8 cellular contexts compared by ENCODE assay signal in genomic region chr14:72894623-72895378, GRCh38. TPM values are rescaled to one million over a fixed set of nuclear protein-coding genes. Genes with fewer than 3 reads are reported as not detected.
DNase-seq lines count a peak whose midpoint lies in the region; ATAC-seq lines count a peak whose summit lies in the region.

No MANE protein-coding gene starts in this region.

- ATAC-seq in right cardiac atrium (peak; percentile 53 to 66), sciatic nerve (peak; percentile 36), GM21528 (IDR thresholded peaks at IDR 0.05; ENCODE audit: low FRiP score, unreplicated experiment) (no peak)

- H3K36me3 ChIP-seq in HUES48 (ENCODE audit: control insufficient read depth, insufficient read depth, low read length): no peaks in the 10 kb centered on the region

- DNase-seq in Ammon's horn (ENCODE audit: low spot score) (peak; percentile 38), right cardiac atrium (peak in 1 of 3 donors; percentile 26), sciatic nerve (ENCODE audit: low spot score) (no peak), NK-92 (lab: John Stamatoyannopoulos, UW; ENCODE audit: unreplicated experiment) (no peak), amniotic stem cell (lab: John Stamatoyannopoulos, UW) (no peak)
- no peak for DNase-seq in activated T-helper 1 cell treated with anti-CD3 and anti-CD28 coated beads, Interleukin-12 subunit alpha, Interleukin-12 subunit beta, Interleukin-2, Interleukin-4 antibody, amounts not matched to agents 30 ng/mL and 10 ng/mL and 1 ng/mL, durations not matched to agents 14 hours and 24 hours and 36 hours (ENCODE audit: low spot score)

- peak overlapping the region; percentile 45 for H3K27ac Mint-ChIP-seq in activated T-helper 1 cell treated with anti-CD3 and anti-CD28 coated beads, Interleukin-12 subunit alpha, Interleukin-12 subunit beta, Interleukin-2, Interleukin-4 antibody, amounts not matched to agents 30 ng/mL and 10 ng/mL and 1 ng/mL, durations not matched to agents 14 hours and 24 hours and 36 hours

- H3K4me1 Mint-ChIP-seq in activated T-helper 1 cell treated with anti-CD3 and anti-CD28 coated beads, Interleukin-12 subunit alpha, Interleukin-12 subunit beta, Interleukin-2, Interleukin-4 antibody, amounts not matched to agents 30 ng/mL and 10 ng/mL and 1 ng/mL, durations not matched to agents 14 hours and 24 hours and 36 hours (ENCODE audit: low read depth): peaks cover 32% of the 10 kb centered on the region

- no peaks in the 10 kb centered on the region for H3K9me3 Mint-ChIP-seq in activated T-helper 1 cell treated with anti-CD3 and anti-CD28 coated beads, Interleukin-12 subunit alpha, Interleukin-12 subunit beta, Interleukin-2, Interleukin-4 antibody, amounts not matched to agents 30 ng/mL and 10 ng/mL and 1 ng/mL, durations not matched to agents 14 hours and 24 hours and 36 hours

- peak overlapping the region; percentile 84 for H3K4me3 ChIP-seq in HUES48 (ENCODE audit: low read depth, low read length)
- H3K4me3 ChIP-seq in right cardiac atrium (ENCODE audit: low read length): peak overlapping the region; percentile 95

- H3K27me3 ChIP-seq in HUES48 (ENCODE audit: control insufficient read depth, insufficient read depth, low read length) (peaks cover 80% of the 10 kb centered on the region), right cardiac atrium (ENCODE audit: control insufficient read depth, insufficient read depth) (peaks cover 2% of the 10 kb centered on the region)

- peaks cover 47% of the 10 kb centered on the region for H3K27me3 Mint-ChIP-seq in activated T-helper 1 cell treated with anti-CD3 and anti-CD28 coated beads, Interleukin-12 subunit alpha, Interleukin-12 subunit beta, Interleukin-2, Interleukin-4 antibody, amounts not matched to agents 30 ng/mL and 10 ng/mL and 1 ng/mL, durations not matched to agents 14 hours and 24 hours and 36 hours (ENCODE audit: insufficient read depth)

- H3K27ac ChIP-seq in HUES48 (ENCODE audit: low read depth, low read length) (no peak overlapping the region), right cardiac atrium (ENCODE audit: low read length) (peak overlapping the region; percentile 80)

- intact Hi-C loops in activated T-helper 1 cell treated with anti-CD3 and anti-CD28 coated beads, Interleukin-12 subunit alpha, Interleukin-12 subunit beta, Interleukin-2, Interleukin-4 antibody, amounts not matched to agents 30 ng/mL and 10 ng/mL and 1 ng/mL, durations not matched to agents 14 hours and 24 hours and 36 hours (cut with micrococcal nuclease): loop anchor here (1.0 to 5.0 kb wide), 8 partner anchors 10 to 848 kb away; partner anchors contain the start of genes DCAF4 and RBM25
- intact Hi-C loops in right cardiac atrium (cut with DNase I) (loop anchor here in 3 of 4 donors (5.0 to 10.0 kb wide), 5 partner anchors 80 to 280 kb away; no protein-coding TSS in a partner anchor), sciatic nerve (cut with DNase I) (no loop called here)

- WGBS in right cardiac atrium: 3% methylated on average over 25 of the region's 25 CpGs

- H3K4me1 ChIP-seq in HUES48 (ENCODE audit: control insufficient read depth, insufficient read depth, low read length) (peaks cover 32% of the 10 kb centered on the region), right cardiac atrium (ENCODE audit: control insufficient read depth, insufficient read depth, low read length) (no peaks in the 10 kb centered on the region)

- H3K9me3 ChIP-seq in HUES48 (ENCODE audit: control insufficient read depth, insufficient read depth, low read length) (no peaks in the 10 kb centered on the region), right cardiac atrium (ENCODE audit: control insufficient read depth, low read length) (no peaks in the 10 kb centered on the region)

- peak overlapping the region; percentile 94 for H3K4me3 Mint-ChIP-seq in activated T-helper 1 cell treated with anti-CD3 and anti-CD28 coated beads, Interleukin-12 subunit alpha, Interleukin-12 subunit beta, Interleukin-2, Interleukin-4 antibody, amounts not matched to agents 30 ng/mL and 10 ng/mL and 1 ng/mL, durations not matched to agents 14 hours and 24 hours and 36 hours

- peaks cover 1% of the 10 kb centered on the region for H3K36me3 Mint-ChIP-seq in activated T-helper 1 cell treated with anti-CD3 and anti-CD28 coated beads, Interleukin-12 subunit alpha, Interleukin-12 subunit beta, Interleukin-2, Interleukin-4 antibody, amounts not matched to agents 30 ng/mL and 10 ng/mL and 1 ng/mL, durations not matched to agents 14 hours and 24 hours and 36 hours (ENCODE audit: low read depth)

- H3K9ac ChIP-seq in HUES48 (ENCODE audit: low read depth, low read length): no peak overlapping the region

RNA-seq across cellular contexts. Expression of gene DPF3, which starts 0.9 kb away (rescaled TPM):
- total RNA-seq in activated T-helper 1 cell treated with anti-CD3 and anti-CD28 coated beads, Interleukin-12 subunit alpha, Interleukin-12 subunit beta, Interleukin-2, Interleukin-4 antibody, amounts not matched to agents 30 ng/mL and 10 ng/mL and 1 ng/mL, durations not matched to agents 14 hours and 24 hours and 36 hours: 2.8 and 4.3 TPM in 2 replicates
- total RNA-seq in right cardiac atrium (10 to 100 TPM; 23.5 to 33.0 (median 26.4) TPM), sciatic nerve (2.9 TPM)
- 16.5 TPM for polyA plus RNA-seq in right cardiac atrium

RNA-seq across cellular contexts. Expression of gene DCAF4, which starts 31.5 kb away (rescaled TPM):
- total RNA-seq in activated T-helper 1 cell treated with anti-CD3 and anti-CD28 coated beads, Interleukin-12 subunit alpha, Interleukin-12 subunit beta, Interleukin-2, Interleukin-4 antibody, amounts not matched to agents 30 ng/mL and 10 ng/mL and 1 ng/mL, durations not matched to agents 14 hours and 24 hours and 36 hours: 17.1 and 20.4 TPM in 2 replicates
- total RNA-seq in right cardiac atrium (1 to 10 TPM; 6.7 to 7.4 (median 7.0) TPM), sciatic nerve (14.0 TPM)
- polyA plus RNA-seq in right cardiac atrium: 2.9 TPM
